Comparison of ENCODE assay signal across 8 cellular contexts in genomic region chr15:42581272-42581730, GRCh38. TPM values are rescaled to one million over a fixed set of nuclear protein-coding genes. Genes with fewer than 3 reads are reported as not detected.
DNase-seq lines count a peak whose midpoint lies in the region; ATAC-seq lines count a peak whose summit lies in the region.

No MANE protein-coding gene starts in this region.

- H3K4me3 ChIP-seq in ectodermal cell (ENCODE audit: insufficient read depth, low read depth, low read length) = peak overlapping the region; percentile 31

- 5% methylated on average over 37 of the region's 37 CpGs for WGBS in ectodermal cell, 2 experiments

- peak overlapping the region; percentile 74 for H3K27ac Mint-ChIP-seq in activated CD8-positive, alpha-beta T cell treated with anti-CD3 and anti-CD28 coated beads, Interleukin-2, amount 10 ng/mL, durations not matched to agents 7 days and 5 days

- H3K27me3 Mint-ChIP-seq in activated CD8-positive, alpha-beta T cell treated with anti-CD3 and anti-CD28 coated beads, Interleukin-2, amount 10 ng/mL, durations not matched to agents 7 days and 5 days (ENCODE audit: low read depth) = peaks cover 13% of the 10 kb centered on the region

- peaks cover 54% of the 10 kb centered on the region for H3K4me1 Mint-ChIP-seq in activated CD8-positive, alpha-beta T cell treated with anti-CD3 and anti-CD28 coated beads, Interleukin-2, amount 10 ng/mL, durations not matched to agents 7 days and 5 days (ENCODE audit: low read depth)

- H3K27me3 ChIP-seq in ectodermal cell (ENCODE audit: control insufficient read depth, insufficient read depth, low read length, poor library complexity, severe bottlenecking) = peaks cover 33% of the 10 kb centered on the region

- H3K9me3 ChIP-seq in ectodermal cell (ENCODE audit: control insufficient read depth, low read length) = no peaks in the 10 kb centered on the region

- H3K9me3 Mint-ChIP-seq in activated CD8-positive, alpha-beta T cell treated with anti-CD3 and anti-CD28 coated beads, Interleukin-2, amount 10 ng/mL, durations not matched to agents 7 days and 5 days (ENCODE audit: insufficient read depth) = no peaks in the 10 kb centered on the region

- no peaks in the 10 kb centered on the region for H3K36me3 ChIP-seq in ectodermal cell (ENCODE audit: control insufficient read depth, insufficient read depth, low read length)

- DNase-seq in SIG-M5 treated with dmso at 0.1 percent for 504 hours (lab: John Stamatoyannopoulos, UW; ENCODE audit: unreplicated experiment) (peak; percentile 72), SIG-M5 (lab: John Stamatoyannopoulos, UW) (no peak), NCI-H526 treated with DMSO at 0.1 percent for 48 hours (lab: John Stamatoyannopoulos, UW) (peak; percentile 74), lung microvascular endothelial cell (ENCODE audit: low read depth in 2 of 2) (peak; percentile 76 to 82)
- peak; percentile 89 for DNase-seq in activated CD8-positive, alpha-beta T cell treated with anti-CD3 and anti-CD28 coated beads, Interleukin-2, amount 10 ng/mL, durations not matched to agents 7 days and 5 days
- DNase-seq in stimulated activated CD4-positive, alpha-beta T cell treated with anti-CD3 and anti-CD28 coated beads, TNF-alpha, amount 100 ng/mL, for 1 hour (ENCODE audit: low read depth in 3 of 3, low spot score in 1 of 3) = peak; percentile 33 to 62 (median 57)

- peaks cover 36% of the 10 kb centered on the region for H3K4me1 ChIP-seq in ectodermal cell (ENCODE audit: control insufficient read depth, insufficient read depth, low read length)

- CTCF ChIA-PET in activated CD8-positive, alpha-beta T cell treated with anti-CD3 and anti-CD28 coated beads, Interleukin-2, amount 10 ng/mL, durations not matched to agents 7 days and 5 days (lab: Charles Lee) = interaction anchor here (0.8 to 4.4 kb wide), 12 partner anchors 8 to 90 kb away, joined by 3 to 26 read pairs (median 5); partner anchors contain the start of gene SNAP23

- H3K36me3 Mint-ChIP-seq in activated CD8-positive, alpha-beta T cell treated with anti-CD3 and anti-CD28 coated beads, Interleukin-2, amount 10 ng/mL, durations not matched to agents 7 days and 5 days (ENCODE audit: low read depth) = peaks cover 7% of the 10 kb centered on the region

- peak; percentile 89 for ATAC-seq in HG03108 (IDR thresholded peaks at IDR 0.05; ENCODE audit: unreplicated experiment)
- peak; percentile 100 for ATAC-seq in activated CD8-positive, alpha-beta T cell treated with anti-CD3 and anti-CD28 coated beads, Interleukin-2, amount 10 ng/mL, durations not matched to agents 7 days and 5 days

- H3K4me3 Mint-ChIP-seq in activated CD8-positive, alpha-beta T cell treated with anti-CD3 and anti-CD28 coated beads, Interleukin-2, amount 10 ng/mL, durations not matched to agents 7 days and 5 days = peak overlapping the region; percentile 70

- H3K27ac ChIP-seq in ectodermal cell (ENCODE audit: insufficient read depth, low read depth, low read length, poor library complexity, severe bottlenecking) = no peak overlapping the region

- POLR2A ChIA-PET in activated CD8-positive, alpha-beta T cell treated with anti-CD3 and anti-CD28 coated beads, Interleukin-2, amount 10 ng/mL, durations not matched to agents 7 days and 5 days (lab: Charles Lee) = interaction anchor here (0.6 to 3.3 kb wide), 10 partner anchors 9 to 147 kb away, joined by 3 to 18 read pairs (median 4); partner anchors contain the start of genes HAUS2 and LRRC57

RNA-seq across cellular contexts. Expression of gene STARD9, which starts 5.9 kb away (rescaled TPM):
- 10 to 100 TPM; 12.8 to 13.0 TPM for total RNA-seq in activated CD8-positive, alpha-beta T cell treated with anti-CD3 and anti-CD28 coated beads, Interleukin-2, amount 10 ng/mL, durations not matched to agents 7 days and 5 days
- 8.5 TPM for polyA plus RNA-seq in ectodermal cell (2013, experiment 1 of 4)
- 10.1 TPM for polyA plus RNA-seq in ectodermal cell (2013, experiment 2 of 4)
- 6.7 TPM for polyA plus RNA-seq in ectodermal cell (2013, experiment 3 of 4)
- 9.4 TPM for polyA plus RNA-seq in ectodermal cell (2013, experiment 4 of 4)
- 3.5 and 9.3 TPM in 2 replicates for total RNA-seq in lung microvascular endothelial cell

RNA-seq across cellular contexts. Expression of gene HAUS2, which starts 32.7 kb away (rescaled TPM):
- total RNA-seq in activated CD8-positive, alpha-beta T cell treated with anti-CD3 and anti-CD28 coated beads, Interleukin-2, amount 10 ng/mL, durations not matched to agents 7 days and 5 days = 10 to 100 TPM; 42.2 to 44.7 TPM
- polyA plus RNA-seq in ectodermal cell (2013, experiment 1 of 4) = 43.1 TPM
- polyA plus RNA-seq in ectodermal cell (2013, experiment 2 of 4) = 41.9 TPM
- polyA plus RNA-seq in ectodermal cell (2013, experiment 3 of 4) = 25.8 TPM
- 29.1 TPM for polyA plus RNA-seq in ectodermal cell (2013, experiment 4 of 4)
- 17.5 and 17.9 TPM in 2 replicates for total RNA-seq in lung microvascular endothelial cell

RNA-seq across cellular contexts. Expression of gene LRRC57, which starts 32.7 kb away (rescaled TPM):
- 10 to 100 TPM; 28.2 to 30.4 TPM for total RNA-seq in activated CD8-positive, alpha-beta T cell treated with anti-CD3 and anti-CD28 coated beads, Interleukin-2, amount 10 ng/mL, durations not matched to agents 7 days and 5 days
- polyA plus RNA-seq in ectodermal cell (2013, experiment 1 of 4) = 21.6 TPM
- 24.6 TPM for polyA plus RNA-seq in ectodermal cell (2013, experiment 2 of 4)
- polyA plus RNA-seq in ectodermal cell (2013, experiment 3 of 4) = 16.8 TPM
- polyA plus RNA-seq in ectodermal cell (2013, experiment 4 of 4) = 14.7 TPM
- 12.4 and 15.3 TPM in 2 replicates for total RNA-seq in lung microvascular endothelial cell
